In genomic region chr4:166422475-166422874, GRCh38 we compare ENCODE assay signal across 20 cellular contexts.
DNase-seq lines count a peak whose midpoint lies in the region; ATAC-seq and TF ChIP-seq lines count a peak whose summit lies in the region.
"Had no signal": no experiment of that assay in that cellular context is flagged by ENCODE, and none has a peak within 500 bp of the region (broad histone marks: within the 10 kb centered on the region; RNA-seq: fewer than 3 reads in every experiment).

No MANE protein-coding gene starts in this region.

- no TSS peak for BruUV-seq in MCF 10A (replicated peaks; lab: Mats Ljungman, UMichigan)

- H3K36me3 ChIP-seq in breast epithelium (no peaks in the 10 kb centered on the region), gastroesophageal sphincter (no peaks in the 10 kb centered on the region)
- H3K36me3 ChIP-seq: sigmoid colon had no signal

- ATAC-seq in gastroesophageal sphincter (no peak), HG02642 (IDR thresholded peaks at IDR 0.05; ENCODE audit: poor library complexity, unreplicated experiment) (no peak)
- ATAC-seq: left ventricle myocardium superior; stimulated activated naive CD8-positive, alpha-beta T cell treated with anti-CD3 and anti-CD28 coated beads, Interleukin-15, amount 100 ng/mL, for 72 hours had no signal

- H3K27ac ChIP-seq in breast epithelium: no peak overlapping the region
- no peak overlapping the region for H3K27ac ChIP-seq in gastroesophageal sphincter
- H3K27ac ChIP-seq: sigmoid colon had no signal

- H3K9me3 ChIP-seq in breast epithelium (peaks cover 3 to 18% of the 10 kb centered on the region in 2 donors), gastroesophageal sphincter (peaks cover 0 to 8% (median 0%) of the 10 kb centered on the region in 3 donors)
- H3K9me3 ChIP-seq: sigmoid colon had no signal

- H3K27me3 ChIP-seq in breast epithelium: no peaks in the 10 kb centered on the region
- H3K27me3 ChIP-seq in gastroesophageal sphincter: no peaks in the 10 kb centered on the region
- H3K27me3 ChIP-seq: sigmoid colon had no signal

- H3K4me1 Mint-ChIP-seq in MCF 10A (ENCODE audit: insufficient read depth, unreplicated experiment): no peaks in the 10 kb centered on the region
- H3K4me1 Mint-ChIP-seq: stimulated activated naive CD8-positive, alpha-beta T cell treated with anti-CD3 and anti-CD28 coated beads, Interleukin-15, amount 100 ng/mL, for 72 hours had no signal

- H3K4me3 ChIP-seq in breast epithelium: no peak overlapping the region
- H3K4me3 ChIP-seq in astrocyte of the spinal cord (ENCODE audit: low read depth, low read length): no peak overlapping the region
- no peak overlapping the region for H3K4me3 ChIP-seq in gastroesophageal sphincter
- H3K4me3 ChIP-seq: sigmoid colon had no signal

- no peaks in the 10 kb centered on the region for H3K4me1 ChIP-seq in breast epithelium
- H3K4me1 ChIP-seq in gastroesophageal sphincter: no peaks in the 10 kb centered on the region
- H3K4me1 ChIP-seq: sigmoid colon had no signal

- H3K27me3 Mint-ChIP-seq in MCF 10A (ENCODE audit: insufficient read depth, unreplicated experiment): no peaks in the 10 kb centered on the region
- H3K27me3 Mint-ChIP-seq: stimulated activated naive CD8-positive, alpha-beta T cell treated with anti-CD3 and anti-CD28 coated beads, Interleukin-15, amount 100 ng/mL, for 72 hours had no signal

- TF ChIP-seq CTCF in MCF 10A (IDR thresholded peaks at IDR 0.05; ENCODE audit: unreplicated experiment): no peak
- TF ChIP-seq CTCF in breast epithelium (IDR thresholded peaks at IDR 0.05): no peak
- TF ChIP-seq CTCF in astrocyte of the spinal cord (IDR thresholded peaks at IDR 0.05; ENCODE audit: low read depth, low read length): no peak
- no peak for TF ChIP-seq CTCF in gastroesophageal sphincter (IDR thresholded peaks at IDR 0.05)

- no peaks in the 10 kb centered on the region for H3K9me3 Mint-ChIP-seq in MCF 10A (ENCODE audit: unreplicated experiment)

- in situ Hi-C loops in astrocyte of the spinal cord (cut with HindIII; ENCODE audit: low sequenced_read_pairs): no loop called here

- TF ChIP-seq POLR2A in breast epithelium (IDR thresholded peaks at IDR 0.05) (no peak), gastroesophageal sphincter (IDR thresholded peaks at IDR 0.05) (no peak)

- TF ChIP-seq EP300 in gastroesophageal sphincter (IDR thresholded peaks at IDR 0.05): no peak

- H3K36me3 Mint-ChIP-seq in MCF 10A (ENCODE audit: insufficient read depth, unreplicated experiment): no peaks in the 10 kb centered on the region

- CTCF ChIA-PET in MCF 10A (lab: Yijun Ruan, JAX): no interaction called here

- peak; percentile 49 for DNase-seq in MCF 10A (ENCODE audit: unreplicated experiment)
- no peak for DNase-seq in breast epithelium (ENCODE audit: low spot score in 2 of 2)
- DNase-seq in astrocyte of the spinal cord (ENCODE audit: low read depth, low spot score): peak; percentile 87
- DNase-seq in glomerular visceral epithelial cell (ENCODE audit: extremely low spot score): peak; percentile 69
- DNase-seq in activated CD4-positive, CD25-positive, alpha-beta regulatory T cell treated with anti-CD3 and anti-CD28 coated beads, Interleukin-2, amount 50 U/mL, for 72 hours: no peak
- no peak for DNase-seq in ecto neural progenitor cell (ENCODE audit: low spot score)
- DNase-seq: 8988T; activated CD4-positive, alpha-beta T cell treated with anti-CD3 and anti-CD28 coated beads, Interleukin-2, amount 50 U/mL, for 48 hours; anterior cingulate cortex; COR-L47; hippocampal formation; KBM-7; left ventricle myocardium superior; NCI-H1436; NCI-H510A; sigmoid colon; stimulated activated naive CD8-positive, alpha-beta T cell treated with anti-CD3 and anti-CD28 coated beads, Interleukin-15, amount 100 ng/mL, for 72 hours; T1000 had no signal

- WGBS in gastroesophageal sphincter (ENCODE audit: low coverage in 1 of 2), 2 donors: 91 to 100% methylated on average over 1 of the region's 1 CpG

- intact Hi-C loops in MCF 10A (cut with micrococcal nuclease) (no loop called here), breast epithelium (cut with DNase I; ENCODE audit: low total_unique reads) (no loop called here)

- H3K4me3 Mint-ChIP-seq in MCF 10A (ENCODE audit: unreplicated experiment): no peak overlapping the region
- H3K4me3 Mint-ChIP-seq: stimulated activated naive CD8-positive, alpha-beta T cell treated with anti-CD3 and anti-CD28 coated beads, Interleukin-15, amount 100 ng/mL, for 72 hours had no signal

- POLR2A ChIA-PET in MCF 10A (lab: Yijun Ruan, JAX): no interaction called here

- H3K27ac Mint-ChIP-seq in MCF 10A (ENCODE audit: low read depth, unreplicated experiment): no peak overlapping the region
- H3K27ac Mint-ChIP-seq: stimulated activated naive CD8-positive, alpha-beta T cell treated with anti-CD3 and anti-CD28 coated beads, Interleukin-15, amount 100 ng/mL, for 72 hours had no signal

Comparison
In these comparisons a context has a peak if more than half of its experiments do, and no peak if none do; other contexts are left out.
1. DNase-seq: peak in MCF 10A (single experiment), astrocyte of the spinal cord (single experiment) and glomerular visceral epithelial cell (single experiment); none in breast epithelium (0 of 2), activated CD4-positive, CD25-positive, alpha-beta regulatory T cell treated with anti-CD3 and anti-CD28 coated beads, Interleukin-2, amount 50 U/mL, for 72 hours (single experiment) and ecto neural progenitor cell (single experiment).